26 cellular contexts compared by ENCODE assay signal in the genomic region with DNA sequence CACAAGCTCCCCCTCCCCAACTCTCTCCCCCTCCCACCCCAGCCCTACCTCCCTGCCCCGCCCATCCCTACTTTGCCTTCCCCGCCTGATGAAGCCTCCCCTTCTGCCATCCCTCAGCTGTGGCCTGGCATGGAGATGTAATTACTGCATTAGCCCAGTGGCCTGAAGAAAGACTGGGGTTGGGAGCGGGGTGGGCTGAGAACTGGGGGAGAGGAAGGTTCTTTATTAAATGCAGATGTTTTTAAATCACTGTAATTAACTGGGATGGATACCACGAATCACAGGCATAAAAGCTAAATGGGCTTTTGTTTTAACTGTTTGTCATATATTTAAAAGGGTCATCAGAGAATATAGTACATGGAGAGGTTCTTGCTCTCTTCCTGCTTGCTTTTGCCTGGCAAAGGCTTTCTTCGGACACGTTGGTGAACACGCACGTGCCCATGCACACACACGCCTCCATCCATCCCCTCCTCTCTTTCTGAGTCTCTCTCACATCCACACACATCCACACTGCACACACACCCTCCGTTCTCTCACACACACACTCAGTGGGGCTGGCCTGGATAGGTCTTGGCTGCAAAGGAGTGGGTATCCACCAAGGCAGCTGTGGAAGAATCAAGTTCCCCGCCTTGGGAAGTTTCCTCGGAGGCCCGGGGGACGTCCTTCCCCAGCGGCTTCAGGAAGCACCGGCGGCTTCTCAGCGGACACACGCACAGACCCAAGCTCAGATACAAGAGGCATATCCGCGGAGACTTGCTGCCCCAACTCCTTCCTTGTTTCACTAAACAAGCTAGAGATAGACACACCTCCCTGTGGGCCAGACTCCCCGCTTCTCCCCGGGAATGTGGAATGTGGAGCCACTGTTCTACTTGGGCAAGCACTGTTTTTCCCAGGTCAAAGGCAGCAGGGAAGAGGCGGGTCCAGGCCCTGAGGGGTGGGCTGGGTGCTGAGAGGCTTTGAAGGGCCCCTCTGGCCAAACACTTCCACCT. TPM values are rescaled to one million over a fixed set of nuclear protein-coding genes. Genes with fewer than 3 reads are reported as not detected.
DNase-seq lines count a peak whose midpoint lies in the region; ATAC-seq and TF ChIP-seq lines count a peak whose summit lies in the region.
"Had no signal": no experiment of that assay in that cellular context is flagged by ENCODE, and none has a peak within 500 bp of the region (broad histone marks: within the 10 kb centered on the region; RNA-seq: fewer than 3 reads in every experiment).

No MANE protein-coding gene starts in this region.

- H3K9me3 ChIP-seq in sigmoid colon: no peaks in the 10 kb centered on the region
- H3K9me3 ChIP-seq: gastroesophageal sphincter, left lung, neutrophil, upper lobe of left lung had no signal

- H3K9me3 Mint-ChIP-seq in WTC11: no peaks in the 10 kb centered on the region
- H3K9me3 Mint-ChIP-seq: HFFc6, memory B cell had no signal

- H3K4me1 Mint-ChIP-seq in WTC11: peaks cover 74% of the 10 kb centered on the region

- TF ChIP-seq EP300 in sigmoid colon (IDR thresholded peaks at IDR 0.05): no peak

- H3K36me3 ChIP-seq in sigmoid colon: no peaks in the 10 kb centered on the region
- H3K36me3 ChIP-seq: gastroesophageal sphincter, left lung, neutrophil, upper lobe of left lung had no signal

- TF ChIP-seq CTCF in WTC11 (IDR thresholded peaks at IDR 0.05) (no peak), sigmoid colon (IDR thresholded peaks at IDR 0.05) (no peak)

- no peaks in the 10 kb centered on the region for H3K36me3 Mint-ChIP-seq in WTC11
- H3K36me3 Mint-ChIP-seq: memory B cell had no signal

- no peak overlapping the region for H3K4me3 Mint-ChIP-seq in WTC11
- H3K4me3 Mint-ChIP-seq: activated CD8-positive, alpha-beta T cell treated with anti-CD3 and anti-CD28 coated beads, Interleukin-2, amount 10 ng/mL, durations not matched to agents 7 days and 5 days; HFFc6; memory B cell had no signal

- DNase-seq in NCI-H2171 treated with DMSO at 0.1 percent for 48 hours (lab: John Stamatoyannopoulos, UW) (peak; percentile 23), NCI-H2171 (lab: John Stamatoyannopoulos, UW) (no peak), WTC11 (ENCODE audit: low spot score) (no peak), left kidney (ENCODE audit: low read depth, low spot score) (peak; percentile 75), sigmoid colon (peak; percentile 51), NCI-H1436 (lab: John Stamatoyannopoulos, UW) (no peak), NCI-H1930 (lab: John Stamatoyannopoulos, UW) (no peak)
- DNase-seq: activated CD8-positive, alpha-beta T cell treated with anti-CD3 and anti-CD28 coated beads, Interleukin-2, amount 10 ng/mL, durations not matched to agents 7 days and 5 days; activated naive CD4-positive, alpha-beta T cell treated with anti-CD3 and anti-CD28 coated beads, Interleukin-2, amount 50 U/mL, for 16 hours; amygdala; C1 segment of cervical spinal cord; COR-L47; HFFc6; hypothalamus; left lung; NCI-H446 treated with DMSO at 0.1 percent for 48 hours; OCI-M1; stimulated activated CD4-positive, alpha-beta T cell treated with anti-CD3 and anti-CD28 coated beads, Interleukin-15, amount 100 ng/mL, for 24 hours; stimulated activated CD4-positive, alpha-beta T cell treated with anti-CD3 and anti-CD28 coated beads, Interleukin-4, amount 100 ng/mL, for 4 hours; upper lobe of left lung had no signal

- POLR2A ChIA-PET in WTC11 (lab: Charles Lee): interaction anchor here (1.2 kb wide), 1 partner anchor 27 kb away, joined by 4 read pairs; the partner anchor contains the start of gene TNRC6C

- H3K4me1 ChIP-seq in sigmoid colon: no peaks in the 10 kb centered on the region
- H3K4me1 ChIP-seq: gastroesophageal sphincter, left lung, upper lobe of left lung had no signal

- H3K27me3 Mint-ChIP-seq in WTC11 (ENCODE audit: low read depth): peaks cover 8% of the 10 kb centered on the region; the same call in 1 of the 2 replicates

- intact Hi-C loops in sigmoid colon (cut with DNase I): no loop called here

- TF ChIP-seq POLR2A in sigmoid colon (IDR thresholded peaks at IDR 0.05): no peak

- H3K27ac ChIP-seq in sigmoid colon: no peak overlapping the region
- H3K27ac ChIP-seq: 22Rv1, gastroesophageal sphincter, left lung, neutrophil, upper lobe of left lung had no signal

- WGBS in sigmoid colon, 2 donors: 63 to 73% methylated on average over 24 of the region's 24 CpGs

- peak overlapping the region; percentile 51; the same call in 1 of the 2 replicates for H3K27ac Mint-ChIP-seq in WTC11
- H3K27ac Mint-ChIP-seq: activated CD8-positive, alpha-beta T cell treated with anti-CD3 and anti-CD28 coated beads, Interleukin-2, amount 10 ng/mL, durations not matched to agents 7 days and 5 days; HFFc6; memory B cell; progenitor cell of endocrine pancreas had no signal

- H3K4me3 ChIP-seq in sigmoid colon: no peak overlapping the region
- H3K4me3 ChIP-seq: gastroesophageal sphincter, left lung, upper lobe of left lung had no signal

- peaks cover 0 to 3% (median 0%) of the 10 kb centered on the region in 3 donors for H3K27me3 ChIP-seq in sigmoid colon
- H3K27me3 ChIP-seq: gastroesophageal sphincter, upper lobe of left lung had no signal

- ATAC-seq in WTC11 (peak; percentile 52), GM21576 (IDR thresholded peaks at IDR 0.05; ENCODE audit: unreplicated experiment) (no peak)
- ATAC-seq: activated CD8-positive, alpha-beta T cell treated with anti-CD3 and anti-CD28 coated beads, Interleukin-2, amount 10 ng/mL, durations not matched to agents 7 days and 5 days; gastroesophageal sphincter; left lung had no signal

- CTCF ChIA-PET in WTC11 (lab: Charles Lee): interaction anchor here (0.6 to 1.4 kb wide), 3 partner anchors 27 to 82 kb away, joined by 3 read pairs; partner anchors contain the start of gene TNRC6C

TF ChIP-seq in WTC11, 78 proteins besides CTCF, POLR2A, EP300 and RAD21:
- no peak for TF ChIP-seq TCF7 (CRISPR knock-in tag; IDR thresholded peaks at IDR 0.05; ENCODE audit: low read depth)
- TF ChIP-seq TEAD1 (CRISPR knock-in tag; IDR thresholded peaks at IDR 0.05): no peak
- no peak for TF ChIP-seq SMAD4 (CRISPR knock-in tag; IDR thresholded peaks at IDR 0.05)
- TF ChIP-seq, protein P1, sequence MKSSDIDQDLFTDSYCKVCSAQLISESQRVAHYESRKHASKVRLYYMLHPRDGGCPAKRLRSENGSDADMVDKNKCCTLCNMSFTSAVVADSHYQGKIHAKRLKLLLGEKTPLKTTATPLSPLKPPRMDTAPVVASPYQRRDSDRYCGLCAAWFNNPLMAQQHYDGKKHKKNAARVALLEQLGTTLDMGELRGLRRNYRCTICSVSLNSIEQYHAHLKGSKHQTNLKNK (CRISPR knock-in tag; IDR thresholded peaks at IDR 0.05): no peak
- TF ChIP-seq ZNF396 (CRISPR knock-in tag; IDR thresholded peaks at IDR 0.05; ENCODE audit: borderline replicate concordance): no peak
- TF ChIP-seq CREB1 (CRISPR knock-in tag; IDR thresholded peaks at IDR 0.05): no peak
- TF ChIP-seq ATF2 (CRISPR knock-in tag; IDR thresholded peaks at IDR 0.05; ENCODE audit: borderline replicate concordance, low read depth): no peak
- TF ChIP-seq MLX (CRISPR knock-in tag; IDR thresholded peaks at IDR 0.05): no peak
- no peak for TF ChIP-seq AFF4 (CRISPR knock-in tag; IDR thresholded peaks at IDR 0.05; ENCODE audit: borderline replicate concordance)

RNA-seq across cellular contexts. Expression of gene TNRC6C, which starts 27.4 kb away (rescaled TPM):
- total RNA-seq in WTC11 (2021): 39.9 to 52.3 TPM (median 41.8 TPM) in 3 replicates
- 10 to 100 TPM in 3 of 4 donors, 1 to 10 TPM in 1; 5.8 to 22.1 (median 18.2) TPM for total RNA-seq in sigmoid colon
- 1 to 10 TPM in 2 of 3 donors, under 1 TPM in 1; 0.92 to 6.3 (median 3.0) TPM for polyA plus RNA-seq in sigmoid colon

Comparison
In these comparisons a context has a peak if more than half of its experiments do, and no peak if none do; other contexts are left out.
1. DNase-seq: peak in NCI-H2171 treated with DMSO at 0.1 percent for 48 hours (single experiment), left kidney (single experiment) and sigmoid colon (single experiment); none in NCI-H2171 (single experiment), WTC11 (single experiment), NCI-H1436 (single experiment) and NCI-H1930 (0 of 2).